Comparison of ENCODE assay signal across 9 cellular contexts in the genomic region with DNA sequence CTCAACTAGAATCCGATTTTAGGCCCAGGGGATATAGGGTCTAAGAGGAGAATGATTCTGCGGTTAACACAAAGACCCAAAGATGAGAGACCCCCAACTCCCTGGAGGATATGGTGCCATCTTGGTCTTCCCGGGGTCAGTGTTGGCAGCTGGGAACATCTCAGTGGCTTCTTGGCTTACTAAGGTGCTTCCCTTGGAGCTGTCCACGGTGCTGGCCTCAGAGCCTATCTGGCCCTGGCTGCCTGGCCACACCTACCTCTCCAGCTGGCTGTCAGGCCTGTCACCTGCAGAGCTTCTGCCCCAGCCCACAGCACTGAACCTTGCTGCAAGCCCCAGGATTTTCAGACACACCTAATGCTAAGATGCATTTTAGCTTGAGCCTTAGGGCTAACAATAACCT.
DNase-seq lines count a peak whose midpoint lies in the region; TF ChIP-seq lines count a peak whose summit lies in the region.
"Had no signal": no experiment of that assay in that cellular context is flagged by ENCODE, and none has a peak within 500 bp of the region (broad histone marks: within the 10 kb centered on the region; RNA-seq: fewer than 3 reads in every experiment).

No MANE protein-coding gene starts in this region.

- H3K9me3 ChIP-seq in testis: no peaks in the 10 kb centered on the region
- no peaks in the 10 kb centered on the region for H3K9me3 ChIP-seq in MG63
- H3K9me3 ChIP-seq: suprapubic skin had no signal

- no peak overlapping the region for H3K4me3 Mint-ChIP-seq in nephron progenitor cell

- H3K27ac ChIP-seq in testis: no peak overlapping the region
- H3K27ac ChIP-seq: suprapubic skin had no signal

- TF ChIP-seq POLR2A in NB4 (IDR thresholded peaks at IDR 0.05; ENCODE audit: extremely low read depth, insufficient read length) (no peak), testis (IDR thresholded peaks at IDR 0.05) (no peak)

- intact Hi-C loops in testis (cut with DNase I; ENCODE audit: low total_unique reads): no loop called here

- WGBS in testis, 2 donors: 57 to 62% methylated on average over 3 to 4 of the region's 4 CpGs

- H3K27me3 Mint-ChIP-seq in nephron progenitor cell (ENCODE audit: low read depth, poor library complexity): peaks cover 55% of the 10 kb centered on the region

- no peaks in the 10 kb centered on the region for H3K4me1 Mint-ChIP-seq in nephron progenitor cell

- no peaks in the 10 kb centered on the region for H3K4me1 ChIP-seq in testis

- H3K4me3 ChIP-seq in NB4 (ENCODE audit: low read depth, low read length) (no peak overlapping the region), choroid plexus epithelial cell (ENCODE audit: low read depth, low read length) (no peak overlapping the region), testis (no peak overlapping the region), MG63 (no peak overlapping the region)
- H3K4me3 ChIP-seq: suprapubic skin had no signal

- no peak overlapping the region for H3K27ac Mint-ChIP-seq in nephron progenitor cell

- peak in 2 of 3 experiments; percentile 12 to 23 for DNase-seq in NCI-H1417 (lab: John Stamatoyannopoulos, UW)
- no peak for DNase-seq in NCI-H1417 treated with DMSO at 0.1 percent for 48 hours (lab: John Stamatoyannopoulos, UW)
- DNase-seq in NB4 (ENCODE audit: low read depth): peak; percentile 47
- peak; percentile 39 for DNase-seq in choroid plexus epithelial cell (ENCODE audit: low read depth)
- peak; percentile 89 for DNase-seq in nephron progenitor cell
- DNase-seq in testis: no peak
- no peak for DNase-seq in amygdala (lab: John Stamatoyannopoulos, UW)
- DNase-seq in MG63: no peak

- no peaks in the 10 kb centered on the region for H3K9me3 Mint-ChIP-seq in nephron progenitor cell

- H3K36me3 ChIP-seq in testis (ENCODE audit: low read depth, missing control alignments): no peaks in the 10 kb centered on the region
- H3K36me3 ChIP-seq in MG63: no peaks in the 10 kb centered on the region
- H3K36me3 ChIP-seq: suprapubic skin had no signal

- TF ChIP-seq CTCF in NB4 (IDR thresholded peaks at IDR 0.05; ENCODE audit: low read depth, low read length): no peak
- no peak for TF ChIP-seq CTCF in choroid plexus epithelial cell (conservative IDR thresholded peaks at IDR 0.05; ENCODE audit: low read depth, low read length)
- no peak for TF ChIP-seq CTCF in nephron progenitor cell (IDR thresholded peaks at IDR 0.05)
- no peak for TF ChIP-seq CTCF in testis (IDR thresholded peaks at IDR 0.05)

- H3K27me3 ChIP-seq in testis (no peaks in the 10 kb centered on the region), MG63 (no peaks in the 10 kb centered on the region)

- H3K36me3 Mint-ChIP-seq in nephron progenitor cell (ENCODE audit: low read depth): no peaks in the 10 kb centered on the region

Comparison
In these comparisons a context has a peak if more than half of its experiments do, and no peak if none do; other contexts are left out.
1. DNase-seq: peak in NCI-H1417 (2 of 3), NB4 (single experiment), choroid plexus epithelial cell (single experiment) and nephron progenitor cell (single experiment); none in NCI-H1417 treated with DMSO at 0.1 percent for 48 hours (single experiment), testis (single experiment), amygdala (0 of 56) and MG63 (single experiment).